1 cellular context compared by ENCODE assay signal in genomic region chr7:151611041-151611440, GRCh38.
TF ChIP-seq lines count a peak whose summit lies in the region.

No MANE protein-coding gene starts in this region.

TF ChIP-seq in IMR-90, 13 proteins besides CTCF, POLR2A, EP300 and RAD21 (continued from another document):
- TF ChIP-seq CEBPB (IDR thresholded peaks at IDR 0.05; ENCODE audit: low read depth, low read length) = no peak
- no peak for TF ChIP-seq CHD1 (IDR thresholded peaks at IDR 0.05; ENCODE audit: low read depth, low read length)
- TF ChIP-seq BHLHE40 (IDR thresholded peaks at IDR 0.05; ENCODE audit: low read depth, low read length) = no peak
